ENCODE assay signal across 15 cellular contexts in the genomic region with DNA sequence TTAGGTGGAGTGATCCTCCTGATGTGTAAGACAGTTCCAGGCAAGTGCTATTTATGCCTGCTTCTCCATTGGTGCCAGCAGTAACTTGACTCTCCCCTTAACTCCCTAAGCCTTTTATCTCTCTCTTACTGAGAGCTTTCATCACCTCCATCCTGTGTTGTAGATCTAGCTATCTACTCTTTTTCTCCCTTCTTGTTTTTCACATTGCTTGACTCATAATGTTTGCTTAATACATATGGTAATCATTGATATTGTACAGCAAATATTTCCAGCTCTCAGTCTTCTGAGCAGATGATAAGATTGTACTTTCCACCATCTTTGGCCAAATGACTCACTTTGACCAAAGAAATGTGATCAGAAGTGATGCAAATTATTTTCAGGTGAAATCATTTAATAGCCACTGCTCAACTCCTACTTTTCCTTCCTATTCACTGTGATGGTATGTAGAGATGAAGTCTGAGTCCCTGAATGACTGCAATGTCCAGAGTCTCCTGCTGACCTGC.
DNase-seq lines count a peak whose midpoint lies in the region; ATAC-seq and TF ChIP-seq lines count a peak whose summit lies in the region.
"Had no signal": no experiment of that assay in that cellular context is flagged by ENCODE, and none has a peak within 500 bp of the region (broad histone marks: within the 10 kb centered on the region; RNA-seq: fewer than 3 reads in every experiment).

No MANE protein-coding gene starts in this region.

- H3K27me3 ChIP-seq in CD4-positive, alpha-beta T cell (ENCODE audit: control insufficient read depth, insufficient read depth, low read length): no peaks in the 10 kb centered on the region
- no peaks in the 10 kb centered on the region for H3K27me3 ChIP-seq in esophagus squamous epithelium
- H3K27me3 ChIP-seq: transverse colon had no signal

- peak overlapping the region; percentile 13 for H3K27ac Mint-ChIP-seq in Calu3 (ENCODE audit: unreplicated experiment)
- H3K27ac Mint-ChIP-seq in CD4-positive, alpha-beta T cell: no peak overlapping the region
- H3K27ac Mint-ChIP-seq: H9; naive thymus-derived CD8-positive, alpha-beta T cell had no signal

- POLR2A ChIA-PET in CD4-positive, alpha-beta T cell (lab: Charles Lee): no interaction called here

- H3K4me1 Mint-ChIP-seq in Calu3 (ENCODE audit: low read depth, unreplicated experiment): no peaks in the 10 kb centered on the region
- peaks cover 31% of the 10 kb centered on the region for H3K4me1 Mint-ChIP-seq in CD4-positive, alpha-beta T cell (ENCODE audit: low read depth)
- H3K4me1 Mint-ChIP-seq: H9 had no signal

- H3K36me3 Mint-ChIP-seq in Calu3 (ENCODE audit: insufficient read depth, unreplicated experiment): no peaks in the 10 kb centered on the region
- peaks cover 37% of the 10 kb centered on the region for H3K36me3 Mint-ChIP-seq in CD4-positive, alpha-beta T cell (ENCODE audit: low read depth)

- no peak for TF ChIP-seq POLR2A in esophagus squamous epithelium (IDR thresholded peaks at IDR 0.05)

- H3K4me1 ChIP-seq in esophagus squamous epithelium: peaks cover 0 to 14% (median 0%) of the 10 kb centered on the region in 3 donors
- H3K4me1 ChIP-seq: transverse colon had no signal

- intact Hi-C loops in Calu3 (cut with micrococcal nuclease; ENCODE audit: unreplicated experiment): no loop called here
- intact Hi-C loops in CD4-positive, alpha-beta T cell (cut with DNase I, micrococcal nuclease): no loop called here
- intact Hi-C loops in esophagus squamous epithelium (cut with DNase I): no loop called here

- no peak overlapping the region for H3K4me3 ChIP-seq in choroid plexus epithelial cell (ENCODE audit: low read depth, low read length)
- H3K4me3 ChIP-seq in esophagus squamous epithelium: no peak overlapping the region
- H3K4me3 ChIP-seq: skin epidermis, transverse colon had no signal

- peaks cover 6% of the 10 kb centered on the region for H3K9me3 ChIP-seq in CD4-positive, alpha-beta T cell (ENCODE audit: control insufficient read depth, low read length)
- peaks cover 0 to 10% (median 3%) of the 10 kb centered on the region in 3 donors for H3K9me3 ChIP-seq in esophagus squamous epithelium

- no peaks in the 10 kb centered on the region for H3K36me3 ChIP-seq in esophagus squamous epithelium
- H3K36me3 ChIP-seq: transverse colon had no signal

- H3K27me3 Mint-ChIP-seq in Calu3 (ENCODE audit: unreplicated experiment): no peaks in the 10 kb centered on the region
- H3K27me3 Mint-ChIP-seq in CD4-positive, alpha-beta T cell: no peaks in the 10 kb centered on the region
- H3K27me3 Mint-ChIP-seq: naive thymus-derived CD8-positive, alpha-beta T cell had no signal

- CTCF ChIA-PET in Calu3 (lab: Charles Lee): no interaction called here
- CTCF ChIA-PET in CD4-positive, alpha-beta T cell (lab: Charles Lee): no interaction called here

- H3K9me3 Mint-ChIP-seq in Calu3 (ENCODE audit: low read depth, unreplicated experiment): peaks cover 2% of the 10 kb centered on the region
- H3K9me3 Mint-ChIP-seq in CD4-positive, alpha-beta T cell: peaks cover 8% of the 10 kb centered on the region

- DNase-seq in Calu3: no peak
- peak; percentile 90 for DNase-seq in HS-5 (ENCODE audit: low read depth)
- DNase-seq in choroid plexus epithelial cell (ENCODE audit: low read depth): peak; percentile 28
- DNase-seq in kidney tubule cell (ENCODE audit: low spot score): peak; percentile 89
- no peak for DNase-seq in CD4-positive, alpha-beta T cell
- no peak for DNase-seq in esophagus squamous epithelium (lab: John Stamatoyannopoulos, UW)
- DNase-seq: activated CD4-positive, alpha-beta T cell treated with anti-CD3 and anti-CD28 coated beads, Interleukin-2, amount 50 U/mL, for 48 hours; aorta; H9; naive thymus-derived CD8-positive, alpha-beta T cell; T-helper 2 cell; transverse colon had no signal

- no peak for ATAC-seq in HG03521 (IDR thresholded peaks at IDR 0.05; ENCODE audit: unreplicated experiment)
- ATAC-seq in CD4-positive, alpha-beta T cell (ENCODE audit: poor library complexity): no peak
- no peak for ATAC-seq in HG02938 (IDR thresholded peaks at IDR 0.05; ENCODE audit: unreplicated experiment)
- ATAC-seq: naive thymus-derived CD8-positive, alpha-beta T cell had no signal

- TF ChIP-seq CTCF in Calu3 (IDR thresholded peaks at IDR 0.05; ENCODE audit: unreplicated experiment): no peak
- TF ChIP-seq CTCF in choroid plexus epithelial cell (conservative IDR thresholded peaks at IDR 0.05; ENCODE audit: low read depth, low read length): no peak
- no peak for TF ChIP-seq CTCF in CD4-positive, alpha-beta T cell (IDR thresholded peaks at IDR 0.05)
- TF ChIP-seq CTCF in esophagus squamous epithelium (IDR thresholded peaks at IDR 0.05): no peak

- no peak overlapping the region for H3K27ac ChIP-seq in CD4-positive, alpha-beta T cell (ENCODE audit: low read depth, low read length)
- H3K27ac ChIP-seq in esophagus squamous epithelium: no peak overlapping the region
- H3K27ac ChIP-seq: skin epidermis, transverse colon had no signal

- no peak overlapping the region for H3K4me3 Mint-ChIP-seq in Calu3 (ENCODE audit: low read depth, unreplicated experiment)
- H3K4me3 Mint-ChIP-seq in CD4-positive, alpha-beta T cell: no peak overlapping the region
- H3K4me3 Mint-ChIP-seq: H9; naive thymus-derived CD8-positive, alpha-beta T cell had no signal

- BruUV-seq in Calu3 (replicated peaks; lab: Mats Ljungman, UMichigan): no TSS peak

Comparison
In these comparisons a context has a peak if more than half of its experiments do, and no peak if none do; other contexts are left out.
1. DNase-seq: peak in HS-5 (single experiment), choroid plexus epithelial cell (single experiment) and kidney tubule cell (single experiment); none in Calu3 (single experiment), CD4-positive, alpha-beta T cell (0 of 10) and esophagus squamous epithelium (single experiment).